Comparison of ENCODE assay signal across 9 cellular contexts in the genomic region with DNA sequence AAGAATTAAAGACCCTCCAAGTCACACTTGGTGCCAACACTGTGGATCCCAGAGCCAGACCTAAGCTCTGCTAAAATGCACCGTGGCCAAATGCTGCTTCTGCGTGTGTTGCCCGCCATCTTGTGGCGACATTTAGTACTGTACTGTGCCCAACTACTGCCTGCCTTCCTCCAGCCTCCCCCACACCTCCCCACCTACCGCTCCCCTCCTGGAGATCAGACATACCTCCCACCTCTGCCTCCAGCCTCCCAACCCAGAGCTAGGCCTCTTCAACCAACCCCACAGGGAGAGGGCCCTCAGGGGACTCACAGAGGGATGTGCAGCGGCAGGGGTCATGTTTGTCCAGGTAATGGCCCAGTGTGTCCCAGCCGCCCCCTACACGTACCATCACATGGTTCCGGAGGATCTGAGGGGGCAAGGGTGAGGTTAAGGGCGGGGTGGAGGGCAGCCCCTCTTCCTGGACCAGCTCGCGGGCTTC. TPM values are rescaled to one million over a fixed set of nuclear protein-coding genes. Genes with fewer than 3 reads are reported as not detected.
A peak's percentile ranks its signal among the peaks of the same experiment; 100 is the strongest.
DNase-seq lines count a peak whose midpoint lies in the region; ATAC-seq and TF ChIP-seq lines count a peak whose summit lies in the region.
"Had no signal": no experiment of that assay in that cellular context is flagged by ENCODE, and none has a peak within 500 bp of the region (broad histone marks: within the 10 kb centered on the region; RNA-seq: fewer than 3 reads in every experiment).

No MANE protein-coding gene starts in this region.

- H2BK5ac ChIP-seq in neuronal stem cell (ENCODE audit: low read length) = no peak overlapping the region

- no peak overlapping the region for H3K9ac ChIP-seq in neuronal stem cell (ENCODE audit: low read depth, low read length, poor library complexity)

- H3K4me2 ChIP-seq in neuronal stem cell (ENCODE audit: insufficient read depth, low read length, poor library complexity, severe bottlenecking) = no peak overlapping the region

- no peak overlapping the region for H2BK120ac ChIP-seq in neuronal stem cell (ENCODE audit: low read depth, low read length)

- no peak overlapping the region for H3K4ac ChIP-seq in neuronal stem cell (ENCODE audit: low read length)

- no peak overlapping the region for H3K27ac Mint-ChIP-seq in activated T-cell treated with anti-CD3 and anti-CD28 coated beads, Interleukin-2, amount 50 U/mL, for 24 hours
- H3K27ac Mint-ChIP-seq: activated naive CD4-positive, alpha-beta T cell treated with anti-CD3 and anti-CD28 coated beads, Interleukin-2, amount 50 U/mL, for 24 hours had no signal

- TF ChIP-seq CTCF in fibroblast of mammary gland (conservative IDR thresholded peaks at IDR 0.05; ENCODE audit: control insufficient read depth, insufficient read depth, low read depth, low read length) (peak; percentile 80), stomach (IDR thresholded peaks at IDR 0.05) (peak in 5 of 7 experiments; percentile 78 to 96 (median 91))

- peaks cover 5 to 6% of the 10 kb centered on the region in 2 donors for H3K4me1 ChIP-seq in neuronal stem cell (ENCODE audit: control insufficient read depth in 2 of 2, insufficient read depth in 1 of 2, low read depth in 1 of 2, low read length in 2 of 2)
- H3K4me1 ChIP-seq in stomach = peaks cover 6 to 33% (median 27%) of the 10 kb centered on the region in 4 donors

- no peak overlapping the region for H3K27ac ChIP-seq in neuronal stem cell (replicated peaks; ENCODE audit: low read length)
- H3K27ac ChIP-seq in stomach = no peak overlapping the region

- H3K27me3 Mint-ChIP-seq in activated T-cell treated with anti-CD3 and anti-CD28 coated beads, Interleukin-2, amount 50 U/mL, for 24 hours = peaks cover 59% of the 10 kb centered on the region

- H2AFZ ChIP-seq in neuronal stem cell (ENCODE audit: low read length) = peak overlapping the region; percentile 5

- H3K4me1 Mint-ChIP-seq in activated T-cell treated with anti-CD3 and anti-CD28 coated beads, Interleukin-2, amount 50 U/mL, for 24 hours (ENCODE audit: low read depth) = peaks cover 25% of the 10 kb centered on the region

- H3K36me3 ChIP-seq in neuronal stem cell (replicated peaks in 1 of 2; ENCODE audit: control insufficient read depth in 2 of 2, insufficient read depth in 2 of 2, low read length in 2 of 2) (no peaks in the 10 kb centered on the region), stomach (no peaks in the 10 kb centered on the region)

- H3K4me3 Mint-ChIP-seq in activated T-cell treated with anti-CD3 and anti-CD28 coated beads, Interleukin-2, amount 50 U/mL, for 24 hours = no peak overlapping the region
- H3K4me3 Mint-ChIP-seq: activated naive CD4-positive, alpha-beta T cell treated with anti-CD3 and anti-CD28 coated beads, Interleukin-2, amount 50 U/mL, for 24 hours had no signal

- TF ChIP-seq EP300 in stomach (IDR thresholded peaks at IDR 0.05) = no peak

- H3K27me3 ChIP-seq in neuronal stem cell (ENCODE audit: control insufficient read depth in 3 of 3, insufficient read depth in 3 of 3, low read depth in 1 of 3, low read length in 3 of 3) (peaks cover 0 to 38% (median 18%) of the 10 kb centered on the region in 3 experiments), stomach (peaks cover 7 to 95% (median 28%) of the 10 kb centered on the region in 3 donors)

- H3K36me3 Mint-ChIP-seq in activated T-cell treated with anti-CD3 and anti-CD28 coated beads, Interleukin-2, amount 50 U/mL, for 24 hours (ENCODE audit: low read depth) = no peaks in the 10 kb centered on the region
- H3K36me3 Mint-ChIP-seq: activated naive CD4-positive, alpha-beta T cell treated with anti-CD3 and anti-CD28 coated beads, Interleukin-2, amount 50 U/mL, for 24 hours had no signal

- no peak for TF ChIP-seq POLR2A in stomach (IDR thresholded peaks at IDR 0.05)

- H3K9me3 ChIP-seq in neuronal stem cell (replicated peaks in 1 of 2; ENCODE audit: control insufficient read depth in 2 of 2, insufficient read depth in 1 of 2, low read depth in 1 of 2, low read length in 2 of 2) = no peaks in the 10 kb centered on the region
- no peaks in the 10 kb centered on the region for H3K9me3 ChIP-seq in stomach

- no peak overlapping the region for H3K14ac ChIP-seq in neuronal stem cell (ENCODE audit: low read length)

- no peak overlapping the region for H4K91ac ChIP-seq in neuronal stem cell (ENCODE audit: low read depth, low read length, poor library complexity)

- H3K9me3 Mint-ChIP-seq in activated T-cell treated with anti-CD3 and anti-CD28 coated beads, Interleukin-2, amount 50 U/mL, for 24 hours = no peaks in the 10 kb centered on the region
- H3K9me3 Mint-ChIP-seq: activated naive CD4-positive, alpha-beta T cell treated with anti-CD3 and anti-CD28 coated beads, Interleukin-2, amount 50 U/mL, for 24 hours had no signal

- H2BK12ac ChIP-seq in neuronal stem cell (ENCODE audit: low read length) = no peak overlapping the region

- no peak overlapping the region for H3K23ac ChIP-seq in neuronal stem cell (ENCODE audit: low read depth, low read length, poor library complexity)

- no peak overlapping the region for H4K8ac ChIP-seq in neuronal stem cell (ENCODE audit: low read depth, low read length)

- no peak overlapping the region for H3K18ac ChIP-seq in neuronal stem cell (ENCODE audit: low read length)

- H3K4me3 ChIP-seq in fibroblast of mammary gland (ENCODE audit: control insufficient read depth, low read depth, low read length) (no peak overlapping the region), neuronal stem cell (ENCODE audit: low read length in 2 of 2) (no peak overlapping the region), stomach (no peak overlapping the region)

- DNase-seq in DMS114 treated with DMSO at 0.1 percent for 48 hours (lab: John Stamatoyannopoulos, UW; ENCODE audit: unreplicated experiment) = peak; percentile 68
- DNase-seq in HuH-7.5 (ENCODE audit: low spot score) = peak; percentile 95
- DNase-seq in activated T-cell treated with anti-CD3 and anti-CD28 coated beads, Interleukin-2, amount 50 U/mL, for 24 hours = peak; percentile 85
- DNase-seq in fibroblast of mammary gland (ENCODE audit: low read depth) = peak; percentile 80
- peak; percentile 71 for DNase-seq in neuronal stem cell (ENCODE audit: low spot score)
- peak; percentile 85 for DNase-seq in stomach

- no peak overlapping the region for H2AK5ac ChIP-seq in neuronal stem cell (ENCODE audit: low read depth, low read length)

- H3K79me1 ChIP-seq in neuronal stem cell (ENCODE audit: low read depth, low read length) = no peaks in the 10 kb centered on the region

- intact Hi-C loops in stomach (cut with DNase I; ENCODE audit: low total_unique reads) = no loop called here

- no CpG with 5 or more reads among the region's 12 CpGs for WGBS in neuronal stem cell (ENCODE audit: extremely low coverage in 2 of 2, insufficient read length in 2 of 2, insufficient replicate concordance in 1 of 2), 2 donors
- WGBS in stomach, 5 donors = 10 to 30% (median 26%) methylated on average over 7 to 12 of the region's 12 CpGs

- H2BK15ac ChIP-seq in neuronal stem cell (ENCODE audit: low read length) = no peak overlapping the region

- ATAC-seq in HG02623 (IDR thresholded peaks at IDR 0.05; ENCODE audit: unreplicated experiment) = no peak

TF ChIP-seq in PFSK-1, 5 proteins besides CTCF, POLR2A, EP300 and RAD21:
- TF ChIP-seq TAF1 (IDR thresholded peaks at IDR 0.05; ENCODE audit: borderline replicate concordance, insufficient read depth, low read length) (no peak), FOXP2 (optimal IDR thresholded peaks at IDR 0.05; ENCODE audit: borderline replicate concordance, extremely low read depth, extremely low read length, insufficient read depth) (peak; percentile 21), REST (IDR thresholded peaks at IDR 0.05; ENCODE audit: insufficient read depth in 1 of 2, low read depth in 2 of 2, low read length in 2 of 2) (0 out of 4 replicates have a peak, but pooled peaks of 1 of the 2 experiments have one; percentile 36)

RNA-seq across cellular contexts. Expression of gene GAS2L2, which starts 5.5 kb away (rescaled TPM):
- 0.24 TPM for polyA plus RNA-seq in PFSK-1 (2012; ENCODE audit: insufficient read length, low read depth)
- polyA plus RNA-seq in neuronal stem cell (2013, experiment 1 of 2) = 0.15 TPM
- polyA plus RNA-seq in neuronal stem cell (2013, experiment 2 of 2) = 0.19 TPM
- under 1 TPM in 1 of 5 donors, not detected in 4; under 0.01 TPM for total RNA-seq in stomach
- polyA plus RNA-seq in stomach = under 1 TPM in 1 of 3 donors, not detected in 2; 0.05 TPM

RNA-seq across cellular contexts. Expression of gene C17orf50, which starts 13.1 kb away (rescaled TPM):
- polyA plus RNA-seq in PFSK-1 (2012; ENCODE audit: insufficient read length, low read depth) = 0.36 TPM
- 0.24 TPM for polyA plus RNA-seq in neuronal stem cell (2013, experiment 1 of 2)
- 0.32 TPM for polyA plus RNA-seq in neuronal stem cell (2013, experiment 2 of 2)
- total RNA-seq in stomach = not detected
- not detected for polyA plus RNA-seq in stomach

RNA-seq across cellular contexts. Expression of gene RASL10B, which starts 16.1 kb away (rescaled TPM):
- polyA plus RNA-seq in PFSK-1 (2012; ENCODE audit: insufficient read length, low read depth) = 3.6 TPM
- 20.8 TPM for polyA plus RNA-seq in neuronal stem cell (2013, experiment 1 of 2)
- 20.9 TPM for polyA plus RNA-seq in neuronal stem cell (2013, experiment 2 of 2)
- under 1 TPM in 3 of 5 donors, not detected in 2; 0.37 to 0.89 (median 0.43) TPM for total RNA-seq in stomach
- 1 to 10 TPM in 1 of 3 donors, under 1 TPM in 2; 0.31 to 1.4 (median 0.75) TPM for polyA plus RNA-seq in stomach

RNA-seq across cellular contexts. Expression of gene MMP28, which starts 47.9 kb away (rescaled TPM):
- polyA plus RNA-seq in PFSK-1 (2012; ENCODE audit: insufficient read length, low read depth) = 1.5 TPM
- polyA plus RNA-seq in neuronal stem cell (2013, experiment 1 of 2) = 0.53 TPM
- 0.40 TPM for polyA plus RNA-seq in neuronal stem cell (2013, experiment 2 of 2)
- total RNA-seq in stomach = 10 to 100 TPM in 4 of 5 donors, 1 to 10 TPM in 1; 2.2 to 75.0 (median 20.6) TPM
- polyA plus RNA-seq in stomach = 10 to 100 TPM in 1 of 3 donors, 1 to 10 TPM in 2; 3.1 to 21.0 (median 6.1) TPM
